10 cellular contexts compared by ENCODE assay signal in the genomic region with DNA sequence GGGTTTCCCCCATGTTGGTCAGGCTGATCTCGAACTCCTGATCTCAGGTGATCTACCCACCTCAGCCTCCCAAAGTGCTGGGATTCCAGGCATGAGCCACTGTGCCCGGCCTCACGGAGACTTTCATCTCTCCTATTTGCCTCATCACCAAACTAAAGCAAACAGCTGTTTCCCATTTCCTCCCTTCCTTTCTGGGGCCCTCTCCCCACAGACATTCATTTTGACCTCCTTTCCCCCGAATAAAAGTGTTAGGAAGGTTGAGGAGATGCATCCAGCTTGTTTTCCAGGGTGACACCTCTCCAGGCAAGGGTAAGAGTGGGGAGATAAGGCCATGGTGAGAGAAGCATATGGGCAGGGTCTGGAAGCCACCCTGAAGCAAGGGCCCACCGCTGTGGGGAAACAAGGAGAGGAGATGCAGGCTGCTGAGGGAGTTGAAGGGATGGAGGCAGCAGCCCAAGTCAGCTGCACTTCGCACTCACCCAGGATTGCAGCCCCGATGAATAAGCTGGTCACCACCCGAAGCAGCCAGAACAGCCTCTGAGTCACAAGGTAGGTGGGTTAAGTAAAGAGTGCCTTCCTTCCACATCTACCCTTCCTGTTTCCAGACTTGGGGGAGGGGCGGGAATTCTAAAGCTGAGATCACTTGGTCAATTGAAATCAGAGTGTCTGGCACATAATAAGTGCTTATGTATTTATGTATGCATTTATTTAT. TPM values are rescaled to one million over a fixed set of nuclear protein-coding genes. Genes with fewer than 3 reads are reported as not detected.
DNase-seq lines count a peak whose midpoint lies in the region; ATAC-seq and TF ChIP-seq lines count a peak whose summit lies in the region.
"Had no signal": no experiment of that assay in that cellular context is flagged by ENCODE, and none has a peak within 500 bp of the region (broad histone marks: within the 10 kb centered on the region; RNA-seq: fewer than 3 reads in every experiment).

No MANE protein-coding gene starts in this region.

- H4K20me1 ChIP-seq in HCT116 (ENCODE audit: insufficient read depth), result no peaks in the 10 kb centered on the region

- no peaks in the 10 kb centered on the region for H3K36me3 ChIP-seq in HCT116 (ENCODE audit: control insufficient read depth in 1 of 2, insufficient read depth in 2 of 2, low read length in 2 of 2)
- H3K36me3 ChIP-seq: sigmoid colon had no signal

- ATAC-seq in HCT116, result no peak
- ATAC-seq in HG02973 (IDR thresholded peaks at IDR 0.05; ENCODE audit: unreplicated experiment), result no peak
- ATAC-seq in GM21447 (IDR thresholded peaks at IDR 0.05; ENCODE audit: unreplicated experiment), result no peak

- H3K4me3 ChIP-seq in HCT116 (replicated peaks in 1 of 2; ENCODE audit: low read depth in 1 of 2, low read length in 2 of 2), result no peak overlapping the region
- H3K4me3 ChIP-seq: sigmoid colon had no signal

- H3K9me2 ChIP-seq in HCT116 (ENCODE audit: insufficient read depth), result no peaks in the 10 kb centered on the region

- H3K79me2 ChIP-seq in HCT116 (ENCODE audit: insufficient read depth, low read length), result no peaks in the 10 kb centered on the region

- peaks cover 2 to 16% of the 10 kb centered on the region in 2 experiments; a peak in 3 of 4 replicates for H3K4me1 ChIP-seq in HCT116 (ENCODE audit: control insufficient read depth in 1 of 2, insufficient read depth in 2 of 2, low read length in 2 of 2)

- TF ChIP-seq RAD21 in HCT116 (IDR thresholded peaks at IDR 0.05; ENCODE audit: low read depth), result no peak

- RAD21 ChIA-PET in HCT116 (lab: Charles Lee; ENCODE audit: low non-redundant PET in 1 of 2, low total read pairs in 2 of 2, uncharacterized antibody in 2 of 2, unreplicated experiment in 2 of 2), result interaction anchor here in 1 of 2 experiments (1.0 kb wide), 1 partner anchor 155 kb away, joined by 3 read pairs; no protein-coding TSS in a partner anchor

- no peaks in the 10 kb centered on the region for H3K27me3 ChIP-seq in HCT116 (ENCODE audit: insufficient read depth, low read length)

- no peak overlapping the region for H2AFZ ChIP-seq in HCT116 (ENCODE audit: low read depth, low read length, poor library complexity, severe bottlenecking)

- DNase-seq in 8988T (peak; percentile 69), HCT116 (ENCODE audit: low read depth, low spot score) (peak; percentile 16), amniotic stem cell (lab: John Stamatoyannopoulos, UW) (peak; percentile 58), iris pigment epithelial cell (ENCODE audit: low read depth) (peak; percentile 89), NCI-H1694 treated with DMSO at 0.1 percent for 48 hours (lab: John Stamatoyannopoulos, UW) (no peak), NCI-H524 (lab: John Stamatoyannopoulos, UW) (no peak)
- DNase-seq: glutamatergic neuron, sigmoid colon had no signal

- H3K9me3 ChIP-seq in HCT116 (ENCODE audit: control insufficient read depth in 1 of 2, insufficient read depth in 1 of 2, low read depth in 1 of 2, low read length in 2 of 2), result no peaks in the 10 kb centered on the region
- H3K9me3 ChIP-seq: sigmoid colon had no signal

- H3K9ac ChIP-seq in HCT116 (ENCODE audit: low read length), result no peak overlapping the region

- BruUV-seq in HCT116 (replicated peaks; lab: Mats Ljungman, UMichigan), result no TSS peak

- no peak for TF ChIP-seq CTCF in HCT116 (IDR thresholded peaks at IDR 0.05 in 2 of 3, conservative IDR thresholded peaks at IDR 0.05 in 1 of 3; ENCODE audit: borderline replicate concordance in 1 of 3, insufficient read depth in 1 of 3, low read depth in 2 of 3, low read length in 2 of 3)

- POLR2A ChIA-PET in HCT116 (lab: Charles Lee), result no interaction called here

- no peak overlapping the region for H3K27ac ChIP-seq in HCT116 (ENCODE audit: low read depth, low read length)
- H3K27ac ChIP-seq: sigmoid colon had no signal

- CTCF ChIA-PET in HCT116 (lab: Charles Lee), result interaction anchor here (0.6 to 1.3 kb wide), 3 partner anchors 8 to 545 kb away, joined by 3 to 4 read pairs (median 3); a partner anchor contains a TSS

- intact Hi-C loops in HCT116 (cut with micrococcal nuclease), result loop anchor here (10.0 kb wide), 1 partner anchor 157 kb away; no protein-coding TSS in a partner anchor

- no peak for TF ChIP-seq POLR2A in HCT116 (IDR thresholded peaks at IDR 0.05; ENCODE audit: borderline replicate concordance, extremely low read depth, insufficient read depth, insufficient read length)

- H3K4me2 ChIP-seq in HCT116 (ENCODE audit: low read length), result peak overlapping the region; percentile 52

TF ChIP-seq in HCT116, 20 proteins besides CTCF, POLR2A, EP300 and RAD21:
- TF ChIP-seq EZH2 (IDR thresholded peaks at IDR 0.05) (no peak), EGR1 (IDR thresholded peaks at IDR 0.05; ENCODE audit: low read depth) (no peak), YY1 (IDR thresholded peaks at IDR 0.05; ENCODE audit: extremely low read depth, insufficient replicate concordance, low read depth, low read length) (no peak), SP1 (IDR thresholded peaks at IDR 0.05; ENCODE audit: low read depth) (no peak), POLR2AphosphoS5 (IDR thresholded peaks at IDR 0.05; ENCODE audit: low read depth, low read length) (no peak), FOSL1 (IDR thresholded peaks at IDR 0.05; ENCODE audit: low read depth) (no peak), ZNF274 (IDR thresholded peaks at IDR 0.05; ENCODE audit: low read depth, low read length) (no peak), SIN3A (IDR thresholded peaks at IDR 0.05; ENCODE audit: low read depth) (no peak), JUND (IDR thresholded peaks at IDR 0.05) (no peak)
- TF ChIP-seq, protein P1, sequence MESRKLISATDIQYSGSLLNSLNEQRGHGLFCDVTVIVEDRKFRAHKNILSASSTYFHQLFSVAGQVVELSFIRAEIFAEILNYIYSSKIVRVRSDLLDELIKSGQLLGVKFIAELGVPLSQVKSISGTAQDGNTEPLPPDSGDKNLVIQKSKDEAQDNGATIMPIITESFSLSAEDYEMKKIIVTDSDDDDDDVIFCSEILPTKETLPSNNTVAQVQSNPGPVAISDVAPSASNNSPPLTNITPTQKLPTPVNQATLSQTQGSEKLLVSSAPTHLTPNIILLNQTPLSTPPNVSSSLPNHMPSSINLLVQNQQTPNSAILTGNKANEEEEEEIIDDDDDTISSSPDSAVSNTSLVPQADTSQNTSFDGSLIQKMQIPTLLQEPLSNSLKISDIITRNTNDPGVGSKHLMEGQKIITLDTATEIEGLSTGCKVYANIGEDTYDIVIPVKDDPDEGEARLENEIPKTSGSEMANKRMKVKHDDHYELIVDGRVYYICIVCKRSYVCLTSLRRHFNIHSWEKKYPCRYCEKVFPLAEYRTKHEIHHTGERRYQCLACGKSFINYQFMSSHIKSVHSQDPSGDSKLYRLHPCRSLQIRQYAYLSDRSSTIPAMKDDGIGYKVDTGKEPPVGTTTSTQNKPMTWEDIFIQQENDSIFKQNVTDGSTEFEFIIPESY (IDR thresholded peaks at IDR 0.05; ENCODE audit: extremely low read depth, insufficient replicate concordance, low read length), result no peak
- TF ChIP-seq, protein P2, sequence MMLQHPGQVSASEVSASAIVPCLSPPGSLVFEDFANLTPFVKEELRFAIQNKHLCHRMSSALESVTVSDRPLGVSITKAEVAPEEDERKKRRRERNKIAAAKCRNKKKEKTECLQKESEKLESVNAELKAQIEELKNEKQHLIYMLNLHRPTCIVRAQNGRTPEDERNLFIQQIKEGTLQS (IDR thresholded peaks at IDR 0.05), result no peak
- TF ChIP-seq, protein P3, sequence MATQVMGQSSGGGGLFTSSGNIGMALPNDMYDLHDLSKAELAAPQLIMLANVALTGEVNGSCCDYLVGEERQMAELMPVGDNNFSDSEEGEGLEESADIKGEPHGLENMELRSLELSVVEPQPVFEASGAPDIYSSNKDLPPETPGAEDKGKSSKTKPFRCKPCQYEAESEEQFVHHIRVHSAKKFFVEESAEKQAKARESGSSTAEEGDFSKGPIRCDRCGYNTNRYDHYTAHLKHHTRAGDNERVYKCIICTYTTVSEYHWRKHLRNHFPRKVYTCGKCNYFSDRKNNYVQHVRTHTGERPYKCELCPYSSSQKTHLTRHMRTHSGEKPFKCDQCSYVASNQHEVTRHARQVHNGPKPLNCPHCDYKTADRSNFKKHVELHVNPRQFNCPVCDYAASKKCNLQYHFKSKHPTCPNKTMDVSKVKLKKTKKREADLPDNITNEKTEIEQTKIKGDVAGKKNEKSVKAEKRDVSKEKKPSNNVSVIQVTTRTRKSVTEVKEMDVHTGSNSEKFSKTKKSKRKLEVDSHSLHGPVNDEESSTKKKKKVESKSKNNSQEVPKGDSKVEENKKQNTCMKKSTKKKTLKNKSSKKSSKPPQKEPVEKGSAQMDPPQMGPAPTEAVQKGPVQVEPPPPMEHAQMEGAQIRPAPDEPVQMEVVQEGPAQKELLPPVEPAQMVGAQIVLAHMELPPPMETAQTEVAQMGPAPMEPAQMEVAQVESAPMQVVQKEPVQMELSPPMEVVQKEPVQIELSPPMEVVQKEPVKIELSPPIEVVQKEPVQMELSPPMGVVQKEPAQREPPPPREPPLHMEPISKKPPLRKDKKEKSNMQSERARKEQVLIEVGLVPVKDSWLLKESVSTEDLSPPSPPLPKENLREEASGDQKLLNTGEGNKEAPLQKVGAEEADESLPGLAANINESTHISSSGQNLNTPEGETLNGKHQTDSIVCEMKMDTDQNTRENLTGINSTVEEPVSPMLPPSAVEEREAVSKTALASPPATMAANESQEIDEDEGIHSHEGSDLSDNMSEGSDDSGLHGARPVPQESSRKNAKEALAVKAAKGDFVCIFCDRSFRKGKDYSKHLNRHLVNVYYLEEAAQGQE (IDR thresholded peaks at IDR 0.05; ENCODE audit: low read depth), result no peak

RNA-seq across cellular contexts. Expression of a gene that starts 7.7 kb away (rescaled TPM):
- total RNA-seq in HCT116 (2021; ENCODE audit: unreplicated experiment), result not detected
- polyA plus RNA-seq in HCT116 (2012), result 0.13 and 0.16 TPM in 2 replicates

RNA-seq across cellular contexts. Expression of a gene that starts 7.8 kb away (rescaled TPM):
- total RNA-seq in HCT116 (2021; ENCODE audit: unreplicated experiment), result 2.3 TPM
- polyA plus RNA-seq in HCT116 (2012), result 1.3 and 1.4 TPM in 2 replicates

RNA-seq across cellular contexts. Expression of a gene that starts 7.9 kb away (rescaled TPM):
- 0.44 TPM for total RNA-seq in HCT116 (2021; ENCODE audit: unreplicated experiment)
- polyA plus RNA-seq in HCT116 (2012), result 0.44 and 0.57 TPM in 2 replicates

RNA-seq across cellular contexts. Expression of a gene that starts 7.9 kb away (rescaled TPM):
- 19.6 TPM for total RNA-seq in HCT116 (2021; ENCODE audit: unreplicated experiment)
- polyA plus RNA-seq in HCT116 (2012), result 11.1 and 11.3 TPM in 2 replicates

Comparison
In these comparisons a context has a peak if more than half of its experiments do, and no peak if none do; other contexts are left out.
1. DNase-seq: peak in 8988T (single experiment), HCT116 (single experiment), amniotic stem cell (single experiment) and iris pigment epithelial cell (single experiment); none in NCI-H1694 treated with DMSO at 0.1 percent for 48 hours (single experiment) and NCI-H524 (0 of 2).